Comparison of ENCODE assay signal across 28 cellular contexts in the genomic region with DNA sequence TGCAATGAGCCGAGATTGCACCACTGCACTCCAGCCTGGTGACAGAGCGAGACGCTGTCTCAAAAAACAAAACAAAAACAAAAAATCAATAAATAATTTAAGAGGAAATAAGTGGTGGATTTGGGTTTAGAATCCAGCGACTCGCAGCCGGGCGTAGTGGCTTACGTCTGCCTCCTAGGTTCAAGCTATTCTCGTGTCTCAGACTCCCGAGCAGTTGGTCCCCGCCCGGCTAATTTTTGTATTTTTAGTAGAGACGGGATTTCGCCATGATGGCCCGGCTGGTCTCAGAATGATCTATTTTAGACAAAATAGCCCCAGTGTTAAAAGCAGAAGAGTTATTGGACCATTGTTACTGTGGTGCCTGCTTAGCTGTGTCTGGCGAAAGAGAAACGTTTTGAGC. TPM values are rescaled to one million over a fixed set of nuclear protein-coding genes. Genes with fewer than 3 reads are reported as not detected.
"Had no signal": no experiment of that assay in that cellular context is flagged by ENCODE, and none has a peak within 500 bp of the region (broad histone marks: within the 10 kb centered on the region; RNA-seq: fewer than 3 reads in every experiment).

No MANE protein-coding gene starts in this region.

- H3K27ac ChIP-seq: ascending aorta, breast epithelium, coronary artery, WERI-Rb-1 had no signal

- DNase-seq: activated B cell treated with CpG ODN at 0.5 μM for 24 hours; activated CD4-positive, alpha-beta T cell treated with anti-CD3 and anti-CD28 coated beads for 48 hours; activated CD4-positive, alpha-beta T cell treated with anti-CD3 and anti-CD28 coated beads, Interleukin-2, amount 50 U/mL, for 1 hour; activated CD4-positive, alpha-beta T cell treated with anti-CD3 and anti-CD28 coated beads, Interleukin-2, amount 50 U/mL, for 48 hours; activated CD8-positive, alpha-beta memory T cell treated with anti-CD3 and anti-CD28 coated beads for 24 hours; activated CD8-positive, alpha-beta T cell treated with anti-CD3 and anti-CD28 coated beads for 36 hours; activated gamma-delta T cell; activated naive CD4-positive, alpha-beta T cell; activated naive CD4-positive, alpha-beta T cell treated with anti-CD3 and anti-CD28 coated beads, Interleukin-2, amount 10 ng/mL, durations not matched to agents 7 days and 5 days; activated naive CD8-positive, alpha-beta T cell treated with anti-CD3 and anti-CD28 coated beads, Interleukin-2, amount 10 ng/mL, durations not matched to agents 7 days and 5 days; activated T-cell treated with anti-CD3 and anti-CD28 coated beads, Interleukin-2, amount 50 U/mL, for 4 hours; dorsolateral prefrontal cortex; effector memory CD4-positive, alpha-beta T cell; endodermal cell; foreskin fibroblast; glutamatergic neuron; SW 1271; T-cell; T1000; WERI-Rb-1 had no signal

- ATAC-seq: activated CD4-positive, CD25-positive, alpha-beta regulatory T cell treated with anti-CD3 and anti-CD28 coated beads, Interleukin-2, amount 50 U/mL, for 24 hours; activated CD8-positive, alpha-beta T cell treated with anti-CD3 and anti-CD28 coated beads for 36 hours; activated naive CD4-positive, alpha-beta T cell treated with anti-CD3 and anti-CD28 coated beads, Interleukin-2, amount 50 U/mL, for 72 hours; activated T-cell treated with anti-CD3 and anti-CD28 coated beads, Interleukin-2, amount 50 U/mL, for 4 hours; activated T-helper 17 cell treated with anti-CD3 and anti-CD28 coated beads, Interleukin-2, amount 50 U/mL, for 72 hours; esophagus mucosa; T-cell had no signal

- H3K9me3 ChIP-seq: ascending aorta, breast epithelium had no signal

- H3K4me1 ChIP-seq: ascending aorta, breast epithelium had no signal

- H3K4me3 ChIP-seq: ascending aorta, breast epithelium, cardiac muscle cell, coronary artery, dorsolateral prefrontal cortex had no signal

- H3K27me3 ChIP-seq: ascending aorta, breast epithelium, cardiac muscle cell, dorsolateral prefrontal cortex had no signal

RNA-seq across cellular contexts. Expression of a gene that starts 40.4 kb away (rescaled TPM):
- total RNA-seq: ascending aorta had no signal
